ENCODE assay signal across 10 cellular contexts in the genomic region with DNA sequence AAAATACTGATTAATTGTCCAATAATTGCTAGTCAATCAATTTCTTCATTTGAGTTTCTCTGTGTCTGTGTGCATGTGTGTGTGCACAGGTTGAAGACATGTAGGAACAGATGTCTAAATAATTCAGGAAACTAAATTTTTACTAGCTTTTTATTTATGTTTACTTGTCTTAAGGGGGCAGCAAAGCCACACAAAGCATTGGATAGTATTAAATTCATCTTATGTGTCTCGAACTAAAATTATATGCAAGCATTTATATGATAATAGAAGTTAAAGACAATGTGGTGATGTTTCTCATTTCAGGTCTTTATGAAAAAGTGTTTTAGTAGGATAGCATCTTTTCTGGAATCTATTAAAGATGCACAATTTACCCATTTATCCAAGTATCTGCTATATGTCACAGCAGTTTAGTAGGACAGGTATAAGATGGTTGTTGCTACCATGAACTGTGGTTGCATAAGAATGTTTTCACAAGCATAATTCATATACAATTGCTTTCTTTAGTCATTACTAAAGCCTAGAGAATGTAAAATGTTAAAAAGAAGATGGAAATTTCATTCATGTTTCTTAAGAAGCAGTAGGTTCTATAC.
DNase-seq lines count a peak whose midpoint lies in the region; ATAC-seq and TF ChIP-seq lines count a peak whose summit lies in the region.
"Had no signal": no experiment of that assay in that cellular context is flagged by ENCODE, and none has a peak within 500 bp of the region (broad histone marks: within the 10 kb centered on the region; RNA-seq: fewer than 3 reads in every experiment).

No MANE protein-coding gene starts in this region.

- no peak overlapping the region for H3K27ac Mint-ChIP-seq in activated naive CD4-positive, alpha-beta T cell treated with anti-CD3 and anti-CD28 coated beads, Interleukin-2, amount 50 U/mL, for 72 hours
- H3K27ac Mint-ChIP-seq: activated CD4-positive, alpha-beta T cell treated with anti-CD3 and anti-CD28 coated beads, Interleukin-2, amount 10 ng/mL, durations not matched to agents 24 days and 14 days had no signal

- H3K36me3 Mint-ChIP-seq in activated naive CD4-positive, alpha-beta T cell treated with anti-CD3 and anti-CD28 coated beads, Interleukin-2, amount 50 U/mL, for 72 hours = no peaks in the 10 kb centered on the region

- no peak overlapping the region for H3K4me2 ChIP-seq in Loucy (ENCODE audit: low read depth, low read length, poor library complexity, severe bottlenecking)

- H3F3A ChIP-seq in Loucy (ENCODE audit: low read depth) = no peaks in the 10 kb centered on the region

- no peaks in the 10 kb centered on the region for H3K27me3 ChIP-seq in Loucy (ENCODE audit: insufficient read depth, low read length, poor library complexity, severe bottlenecking)
- no peaks in the 10 kb centered on the region for H3K27me3 ChIP-seq in liver (ENCODE audit: control insufficient read depth in 4 of 4, insufficient read depth in 4 of 4, low read length in 3 of 4)

- H3K27ac ChIP-seq in liver (ENCODE audit: low read depth in 1 of 2, low read length in 2 of 2) = no peak overlapping the region

- H4K20me1 ChIP-seq in Loucy (ENCODE audit: insufficient read depth, low read length, poor library complexity, severe bottlenecking) = no peaks in the 10 kb centered on the region

- H3K9ac ChIP-seq in Loucy (ENCODE audit: low read depth, low read length, poor library complexity, severe bottlenecking) (no peak overlapping the region), liver (ENCODE audit: low read depth in 1 of 2, low read length in 2 of 2) (no peak overlapping the region)

- no peaks in the 10 kb centered on the region for H3K9me2 ChIP-seq in Loucy (replicated peaks; ENCODE audit: low read depth, low read length)

- no peaks in the 10 kb centered on the region for H3K79me2 ChIP-seq in Loucy (ENCODE audit: insufficient read depth, low read length)

- TF ChIP-seq CTCF in Loucy (conservative IDR thresholded peaks at IDR 0.05; ENCODE audit: low read length) (0 out of 2 replicates have a peak, but pooled peaks have one; percentile 27), liver (IDR thresholded peaks at IDR 0.05; ENCODE audit: low read depth, low read length, missing input control) (no peak)

- H3K9me3 Mint-ChIP-seq in activated naive CD4-positive, alpha-beta T cell treated with anti-CD3 and anti-CD28 coated beads, Interleukin-2, amount 50 U/mL, for 72 hours = peaks cover 10 to 13% of the 10 kb centered on the region in 2 donors
- H3K9me3 Mint-ChIP-seq: activated CD4-positive, alpha-beta T cell treated with anti-CD3 and anti-CD28 coated beads, Interleukin-2, amount 10 ng/mL, durations not matched to agents 24 days and 14 days had no signal

- DNase-seq in DMS 273 (lab: John Stamatoyannopoulos, UW; ENCODE audit: unreplicated experiment) = peak; percentile 52
- DNase-seq in amniotic epithelial cell (ENCODE audit: low read depth) = peak; percentile 67
- no peak for DNase-seq in activated naive CD4-positive, alpha-beta T cell (lab: John Stamatoyannopoulos, UW)
- no peak for DNase-seq in activated naive CD4-positive, alpha-beta T cell treated with anti-CD3 and anti-CD28 coated beads, Interleukin-2, amount 50 U/mL, for 72 hours (ENCODE audit: low spot score in 2 of 2)
- DNase-seq: activated CD4-positive, alpha-beta T cell treated with anti-CD3 and anti-CD28 coated beads, Interleukin-2, amount 10 ng/mL, durations not matched to agents 24 days and 14 days; MV-4-11 had no signal

- no peaks in the 10 kb centered on the region for H3K4me1 ChIP-seq in Loucy (ENCODE audit: insufficient read depth, low read length, poor library complexity, severe bottlenecking)
- H3K4me1 ChIP-seq in liver (ENCODE audit: control insufficient read depth in 4 of 4, insufficient read depth in 4 of 4, low read length in 3 of 4) = no peaks in the 10 kb centered on the region

- no peak overlapping the region for H3K4me3 ChIP-seq in Loucy (ENCODE audit: low read length, poor library complexity, severe bottlenecking)
- H3K4me3 ChIP-seq in liver (ENCODE audit: low read depth in 1 of 3, low read length in 3 of 3) = no peak overlapping the region

- WGBS in liver = 38% methylated on average over 1 of the region's 1 CpG

- H2AFZ ChIP-seq in Loucy (ENCODE audit: low read length) = no peak overlapping the region

- ATAC-seq in HG03571 (IDR thresholded peaks at IDR 0.05; ENCODE audit: unreplicated experiment) = no peak
- no peak for ATAC-seq in activated naive CD4-positive, alpha-beta T cell treated with anti-CD3 and anti-CD28 coated beads, Interleukin-2, amount 50 U/mL, for 72 hours
- ATAC-seq in GM18868 (IDR thresholded peaks at IDR 0.05; ENCODE audit: unreplicated experiment) = no peak

- no peaks in the 10 kb centered on the region for H3K36me3 ChIP-seq in Loucy (ENCODE audit: insufficient read depth, low read length)
- H3K36me3 ChIP-seq in liver (ENCODE audit: control insufficient read depth in 4 of 4, insufficient read depth in 3 of 4, low read depth in 1 of 4, low read length in 3 of 4) = no peaks in the 10 kb centered on the region

- H3K9me3 ChIP-seq in Loucy (ENCODE audit: insufficient read depth, low read depth, low read length) (no peaks in the 10 kb centered on the region), liver (ENCODE audit: control insufficient read depth in 4 of 4, low read length in 3 of 4) (no peaks in the 10 kb centered on the region)

- peak; percentile 9 to 40 for TF ChIP-seq RAD21 in liver (IDR thresholded peaks at IDR 0.05)

TF ChIP-seq in liver, 16 proteins besides CTCF, POLR2A, EP300 and RAD21:
- TF ChIP-seq ATF3 (IDR thresholded peaks at IDR 0.05) = no peak

Comparison
In these comparisons a context has a peak if more than half of its experiments do, and no peak if none do; other contexts are left out.
1. DNase-seq: peak in DMS 273 (single experiment) and amniotic epithelial cell (single experiment); none in activated naive CD4-positive, alpha-beta T cell (0 of 4) and activated naive CD4-positive, alpha-beta T cell treated with anti-CD3 and anti-CD28 coated beads, Interleukin-2, amount 50 U/mL, for 72 hours (0 of 2).